1 cellular context compared by ENCODE assay signal in genomic region chr16:58048494-58048893, GRCh38.
TF ChIP-seq lines count a peak whose summit lies in the region.

No MANE protein-coding gene starts in this region.

TF ChIP-seq in GM23338, 12 proteins besides CTCF, POLR2A, EP300 and RAD21 (continued from another document):
- TF ChIP-seq ETS1 (IDR thresholded peaks at IDR 0.05) (no peak), NANOG (IDR thresholded peaks at IDR 0.05; ENCODE audit: borderline replicate concordance) (no peak)
